Comparison of ENCODE assay signal across 1 cellular context in genomic region chr21:44801468-44802395, GRCh38.
TF ChIP-seq lines count a peak whose summit lies in the region.

UBE2G2 (minus strand) TSS chr21:44801820; CDS start chr21:44801748, 72 bp downstream.

TF ChIP-seq in A549, 52 proteins besides CTCF, POLR2A, EP300 and RAD21 (continued from another document):
- TF ChIP-seq MAZ (IDR thresholded peaks at IDR 0.05; ENCODE audit: borderline replicate concordance, low read depth, low read length): no peak
- no peak for TF ChIP-seq SREBF2 (IDR thresholded peaks at IDR 0.05)
- TF ChIP-seq, protein P1, sequence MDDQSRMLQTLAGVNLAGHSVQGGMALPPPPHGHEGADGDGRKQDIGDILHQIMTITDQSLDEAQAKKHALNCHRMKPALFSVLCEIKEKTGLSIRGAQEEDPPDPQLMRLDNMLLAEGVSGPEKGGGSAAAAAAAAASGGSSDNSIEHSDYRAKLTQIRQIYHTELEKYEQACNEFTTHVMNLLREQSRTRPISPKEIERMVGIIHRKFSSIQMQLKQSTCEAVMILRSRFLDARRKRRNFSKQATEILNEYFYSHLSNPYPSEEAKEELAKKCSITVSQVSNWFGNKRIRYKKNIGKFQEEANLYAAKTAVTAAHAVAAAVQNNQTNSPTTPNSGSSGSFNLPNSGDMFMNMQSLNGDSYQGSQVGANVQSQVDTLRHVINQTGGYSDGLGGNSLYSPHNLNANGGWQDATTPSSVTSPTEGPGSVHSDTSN (IDR thresholded peaks at IDR 0.05): 0 out of 2 replicates have a peak, but pooled peaks have one; percentile 37
- no peak for TF ChIP-seq ESRRA (IDR thresholded peaks at IDR 0.05; ENCODE audit: borderline replicate concordance, low read length)
- no peak for TF ChIP-seq EHMT2 (IDR thresholded peaks at IDR 0.05; ENCODE audit: low read depth)
- TF ChIP-seq NR3C1 (IDR thresholded peaks at IDR 0.05): no peak
- no peak for TF ChIP-seq HOXA7 (CRISPR knock-in tag; IDR thresholded peaks at IDR 0.05)
- TF ChIP-seq CBX2 (IDR thresholded peaks at IDR 0.05; ENCODE audit: borderline replicate concordance, low read depth): no peak
- no peak for TF ChIP-seq HOXB13 (CRISPR knock-in tag; IDR thresholded peaks at IDR 0.05; ENCODE audit: low read depth)
- TF ChIP-seq TFCP2L1 (CRISPR knock-in tag; IDR thresholded peaks at IDR 0.05): no peak
- TF ChIP-seq HDAC2 (IDR thresholded peaks at IDR 0.05): no peak
- no peak for TF ChIP-seq USF2 (IDR thresholded peaks at IDR 0.05)
- no peak for TF ChIP-seq KDM1A (IDR thresholded peaks at IDR 0.05; ENCODE audit: low read depth)
- no peak for TF ChIP-seq FOSB (CRISPR knock-in tag; IDR thresholded peaks at IDR 0.05)
- no peak for TF ChIP-seq CHD2 (IDR thresholded peaks at IDR 0.05; ENCODE audit: low read length, partially characterized antibody)
- no peak for TF ChIP-seq HES2 (IDR thresholded peaks at IDR 0.05)
- no peak for TF ChIP-seq GATA3 (IDR thresholded peaks at IDR 0.05; ENCODE audit: borderline replicate concordance)
- peak; percentile 80; the same call in 1 of the 2 replicates for TF ChIP-seq PHF8 (IDR thresholded peaks at IDR 0.05; ENCODE audit: borderline replicate concordance, low read depth)
- TF ChIP-seq, protein P2, sequence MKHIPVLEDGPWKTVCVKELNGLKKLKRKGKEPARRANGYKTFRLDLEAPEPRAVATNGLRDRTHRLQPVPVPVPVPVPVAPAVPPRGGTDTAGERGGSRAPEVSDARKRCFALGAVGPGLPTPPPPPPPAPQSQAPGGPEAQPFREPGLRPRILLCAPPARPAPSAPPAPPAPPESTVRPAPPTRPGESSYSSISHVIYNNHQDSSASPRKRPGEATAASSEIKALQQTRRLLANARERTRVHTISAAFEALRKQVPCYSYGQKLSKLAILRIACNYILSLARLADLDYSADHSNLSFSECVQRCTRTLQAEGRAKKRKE (CRISPR knock-in tag; IDR thresholded peaks at IDR 0.05; ENCODE audit: low read depth): 0 out of 2 replicates have a peak, but pooled peaks have one; percentile 67
- no peak for TF ChIP-seq FOXS1 (CRISPR knock-in tag; IDR thresholded peaks at IDR 0.05)
- peak; percentile 46; the same call in 1 of the 2 replicates for TF ChIP-seq KDM5A (IDR thresholded peaks at IDR 0.05)
